ENCODE assay signal across 8 cellular contexts in the genomic region with DNA sequence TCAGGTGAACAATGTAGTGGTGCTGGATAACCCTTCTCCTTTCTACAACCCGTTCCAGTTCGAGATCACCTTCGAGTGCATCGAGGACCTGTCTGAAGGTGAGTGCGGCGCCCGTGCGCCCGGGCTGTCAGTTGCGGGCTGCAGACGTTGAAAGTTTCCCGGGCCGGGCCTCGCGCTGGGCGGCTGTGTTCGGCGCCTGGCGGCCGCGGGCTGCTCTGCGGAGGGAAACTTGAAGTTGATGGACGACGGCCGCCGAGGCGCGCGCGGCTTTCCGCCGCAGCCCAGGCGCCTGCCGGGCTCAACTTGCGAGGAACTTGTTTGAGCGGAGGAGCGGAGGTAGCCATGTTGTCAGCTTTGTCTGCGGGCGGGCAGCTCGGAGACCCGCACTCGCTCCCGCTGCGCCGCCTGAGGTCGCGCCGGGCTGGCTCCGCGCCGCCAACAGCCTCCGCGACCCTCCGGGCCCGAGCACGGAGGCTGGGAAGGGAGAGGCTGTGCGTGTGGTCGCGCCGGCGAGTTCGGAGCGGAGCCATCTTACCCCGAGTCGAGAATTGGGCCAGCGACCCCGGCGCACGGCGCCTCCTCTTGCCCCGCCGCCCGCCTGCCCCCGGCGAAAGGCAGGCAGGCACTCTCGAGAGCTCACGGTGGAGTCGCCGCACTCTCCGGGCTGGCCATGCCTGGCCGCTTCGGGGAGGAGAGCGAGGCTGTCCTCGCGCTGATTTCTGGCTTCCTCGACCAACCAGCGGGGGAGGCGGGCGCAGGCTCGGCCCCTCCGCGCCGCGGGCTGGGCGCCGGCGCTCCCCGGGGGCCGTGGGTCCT. TPM values are rescaled to one million over a fixed set of nuclear protein-coding genes. Genes with fewer than 3 reads are reported as not detected.
DNase-seq lines count a peak whose midpoint lies in the region; ATAC-seq, FAIRE-seq and TF ChIP-seq lines count a peak whose summit lies in the region.

No MANE protein-coding gene starts in this region.

- H3K23ac ChIP-seq in IMR-90 (ENCODE audit: low read depth, low read length): peak overlapping the region; percentile 69

- 0 out of 2 replicates have a peak overlapping the region, but pooled peaks have one; percentile 11 for H4K5ac ChIP-seq in IMR-90 (ENCODE audit: low read depth, low read length)

- peaks cover 6% of the 10 kb centered on the region for H3K36me3 Mint-ChIP-seq in astrocyte (ENCODE audit: low read depth, unreplicated experiment)

- peaks cover 3% of the 10 kb centered on the region; the same call in 1 of the 2 replicates for H3K36me3 ChIP-seq in IMR-90 (ENCODE audit: control insufficient read depth, insufficient read depth, low read length)
- peaks cover 8% of the 10 kb centered on the region for H3K36me3 ChIP-seq in astrocyte (ENCODE audit: insufficient read depth, low read length)

- H3K79me1 ChIP-seq in IMR-90 (ENCODE audit: low read depth in 1 of 2, low read length in 2 of 2): peaks cover 25 to 51% of the 10 kb centered on the region in 2 experiments

- no peaks in the 10 kb centered on the region for H3K27me3 Mint-ChIP-seq in astrocyte (ENCODE audit: low read depth, unreplicated experiment)

- peaks cover 5% of the 10 kb centered on the region; the same call in 1 of the 2 replicates for H3K9me1 ChIP-seq in IMR-90 (ENCODE audit: insufficient read depth, low read length)

- H2BK20ac ChIP-seq in IMR-90 (ENCODE audit: low read depth, low read length): no peak overlapping the region

- H4K8ac ChIP-seq in IMR-90 (ENCODE audit: low read depth in 2 of 2, low read length in 2 of 2): peak overlapping the region in 1 of 2 experiments; percentile 48; a peak in 1 of 4 replicates

- no peak overlapping the region for H2AK5ac ChIP-seq in IMR-90 (ENCODE audit: low read depth, low read length)

- WGBS in IMR-90 (ENCODE audit: extremely low coverage in 2 of 2, insufficient read length in 1 of 2), 2 experiments: 0% methylated on average over 48 of the region's 99 CpGs; no CpG with 5 or more reads in 1 of the 2 experiments

- no peaks in the 10 kb centered on the region for H3K9me3 ChIP-seq in IMR-90 (ENCODE audit: control insufficient read depth, insufficient read depth, low read length)
- no peaks in the 10 kb centered on the region for H3K9me3 ChIP-seq in astrocyte (ENCODE audit: insufficient read depth, low read depth, low read length)

- peak overlapping the region; percentile 97 for H3K4me3 Mint-ChIP-seq in astrocyte (ENCODE audit: unreplicated experiment)

- H3K4me1 ChIP-seq in IMR-90 (ENCODE audit: control insufficient read depth, insufficient read depth, low read length): peaks cover 2% of the 10 kb centered on the region; the same call in 1 of the 2 replicates
- peaks cover 10% of the 10 kb centered on the region for H3K4me1 ChIP-seq in astrocyte (ENCODE audit: insufficient read depth, low read length)

- FAIRE-seq in astrocyte (lab: Jason Lieb, UNC): no peak

- no peaks in the 10 kb centered on the region for H4K20me1 ChIP-seq in IMR-90 (ENCODE audit: insufficient read depth, low read length)
- peaks cover under 1% of the 10 kb centered on the region for H4K20me1 ChIP-seq in astrocyte (ENCODE audit: insufficient read depth, low read length)

- in situ Hi-C loops in IMR-90 (cut with MboI; ENCODE audit: low sequenced_read_pairs): no loop called here

- H2BK5ac ChIP-seq in IMR-90 (ENCODE audit: low read depth, low read length, poor library complexity, severe bottlenecking): peak overlapping the region; percentile 81

- no peak for TF ChIP-seq RAD21 in IMR-90 (IDR thresholded peaks at IDR 0.05; ENCODE audit: low read length)

- dilution Hi-C loops in IMR-90 (cut with HindIII; ENCODE audit: low sequenced_read_pairs, unreplicated experiment): no loop called here

- peak overlapping the region; percentile 97 for H3K27ac Mint-ChIP-seq in astrocyte (ENCODE audit: unreplicated experiment)

- TF ChIP-seq POLR2A in IMR-90 (IDR thresholded peaks at IDR 0.05; ENCODE audit: low read depth, low read length): 0 out of 2 replicates have a peak, but pooled peaks have one; percentile 38

- ATAC-seq in GM21529 (IDR thresholded peaks at IDR 0.05; ENCODE audit: unreplicated experiment): peak; percentile 30
- peak; percentile 70 for ATAC-seq in IMR-90 (ENCODE audit: low read depth)
- peak; percentile 69 for ATAC-seq in sciatic nerve

- H3K9me3 Mint-ChIP-seq in astrocyte (ENCODE audit: unreplicated experiment): no peaks in the 10 kb centered on the region

- H4K91ac ChIP-seq in IMR-90 (ENCODE audit: insufficient read depth, low read depth, low read length): no peak overlapping the region; the same call in 1 of the 2 replicates

- H3K9ac ChIP-seq in IMR-90 (ENCODE audit: low read depth, low read length) (peak overlapping the region; percentile 82), astrocyte (ENCODE audit: low read length) (peak overlapping the region; percentile 94)

- H3K79me2 ChIP-seq in astrocyte (ENCODE audit: insufficient read depth, low read length): peaks cover 85% of the 10 kb centered on the region

- DNase-seq in EL (peak; percentile 64), IMR-90 (peak; percentile 66), T-helper 2 cell (peak; percentile 33 to 80 (median 50)), astrocyte (ENCODE audit: low read depth) (peak; percentile 47), hippocampal formation (lab: John Stamatoyannopoulos, UW) (peak; percentile 28 to 62), sciatic nerve (ENCODE audit: low spot score) (peak; percentile 81), NCI-H446 treated with DMSO at 0.1 percent for 48 hours (lab: John Stamatoyannopoulos, UW) (no peak)

- H2BK120ac ChIP-seq in IMR-90 (ENCODE audit: low read depth, low read length): no peak overlapping the region

- peak overlapping the region; percentile 82 for H2AK9ac ChIP-seq in IMR-90 (replicated peaks; ENCODE audit: low read depth, low read length, poor library complexity)

- H3K14ac ChIP-seq in IMR-90 (replicated peaks; ENCODE audit: low read depth, low read length): peak overlapping the region; percentile 80

- H3K4me2 ChIP-seq in IMR-90 (ENCODE audit: low read depth, low read length) (peak overlapping the region; percentile 58), astrocyte (ENCODE audit: low read length) (peak overlapping the region; percentile 92)

- H2BK15ac ChIP-seq in IMR-90 (ENCODE audit: low read depth, low read length): no peak overlapping the region

- peak overlapping the region; percentile 74 for H3K27ac ChIP-seq in IMR-90 (ENCODE audit: insufficient read depth, low read length)
- peak overlapping the region; percentile 93 for H3K27ac ChIP-seq in astrocyte (ENCODE audit: low read depth, low read length)

- no TSS peak for BruUV-seq in IMR-90 (replicated peaks; lab: Mats Ljungman, UMichigan)

- H3K18ac ChIP-seq in IMR-90 (ENCODE audit: low read depth, low read length): no peak overlapping the region

- H3K4ac ChIP-seq in IMR-90 (ENCODE audit: low read depth, low read length): peak overlapping the region; percentile 60

- peak overlapping the region; percentile 79 for H3K4me3 ChIP-seq in IMR-90 (ENCODE audit: insufficient read depth, low read depth, low read length)
- peak overlapping the region; percentile 91 for H3K4me3 ChIP-seq in astrocyte (ENCODE audit: insufficient read depth, low read depth, low read length)

- H2AFZ ChIP-seq in IMR-90 (replicated peaks; ENCODE audit: low read length, poor library complexity): peak overlapping the region; percentile 87
- peak overlapping the region; percentile 36 for H2AFZ ChIP-seq in astrocyte (ENCODE audit: low read depth, low read length)

- CTCF ChIA-PET in IMR-90 (lab: Yijun Ruan, JAX): interaction anchor here (0.5 kb wide), 1 partner anchor 503 kb away, joined by 3 read pairs; no protein-coding TSS in a partner anchor

- POLR2A ChIA-PET in IMR-90 (lab: Charles Lee; ENCODE audit: unreplicated experiment): no interaction called here

- TF ChIP-seq CTCF in IMR-90 (conservative IDR thresholded peaks at IDR 0.05; ENCODE audit: low read depth, low read length) (0 out of 2 replicates have a peak, but pooled peaks have one; percentile 0), astrocyte (IDR thresholded peaks at IDR 0.05; ENCODE audit: insufficient read depth, low read depth, low read length) (no peak)

- H3K4me1 Mint-ChIP-seq in astrocyte (ENCODE audit: low read depth, unreplicated experiment): peaks cover 29% of the 10 kb centered on the region

- H3K27me3 ChIP-seq in IMR-90 (ENCODE audit: control insufficient read depth, insufficient read depth, low read length) (no peaks in the 10 kb centered on the region), astrocyte (ENCODE audit: insufficient read depth, low read length) (no peaks in the 10 kb centered on the region)

- peak overlapping the region; percentile 79; the same call in 1 of the 2 replicates for H3K56ac ChIP-seq in IMR-90 (ENCODE audit: extremely low read depth, insufficient read depth, low read length)

- intact Hi-C loops in IMR-90 (cut with micrococcal nuclease): loop anchor here (1.0 to 10.0 kb wide), 6 partner anchors 41 to 612 kb away; a partner anchor contains a TSS
- intact Hi-C loops in sciatic nerve (cut with DNase I): no loop called here

TF ChIP-seq in IMR-90, 13 proteins besides CTCF, POLR2A, EP300 and RAD21 (continues in another document):
- 0 out of 2 replicates have a peak, but pooled peaks have one; percentile 40 for TF ChIP-seq CHD1 (IDR thresholded peaks at IDR 0.05; ENCODE audit: low read depth, low read length)
- TF ChIP-seq MAZ (IDR thresholded peaks at IDR 0.05; ENCODE audit: borderline replicate concordance, low read depth, low read length): peak; percentile 67; the same call in 1 of the 2 replicates
- TF ChIP-seq, protein P1, sequence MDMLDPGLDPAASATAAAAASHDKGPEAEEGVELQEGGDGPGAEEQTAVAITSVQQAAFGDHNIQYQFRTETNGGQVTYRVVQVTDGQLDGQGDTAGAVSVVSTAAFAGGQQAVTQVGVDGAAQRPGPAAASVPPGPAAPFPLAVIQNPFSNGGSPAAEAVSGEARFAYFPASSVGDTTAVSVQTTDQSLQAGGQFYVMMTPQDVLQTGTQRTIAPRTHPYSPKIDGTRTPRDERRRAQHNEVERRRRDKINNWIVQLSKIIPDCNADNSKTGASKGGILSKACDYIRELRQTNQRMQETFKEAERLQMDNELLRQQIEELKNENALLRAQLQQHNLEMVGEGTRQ (IDR thresholded peaks at IDR 0.05; ENCODE audit: low read depth, low read length): 0 out of 2 replicates have a peak, but pooled peaks have one; percentile 3
- TF ChIP-seq BHLHE40 (IDR thresholded peaks at IDR 0.05; ENCODE audit: low read depth, low read length): no peak
- no peak for TF ChIP-seq MAFK (IDR thresholded peaks at IDR 0.05; ENCODE audit: low read depth, low read length)
- TF ChIP-seq SMC3 (IDR thresholded peaks at IDR 0.05; ENCODE audit: low read depth, low read length): no peak

RNA-seq across cellular contexts. Expression of a gene that starts 0.7 kb away (rescaled TPM):
- total RNA-seq in IMR-90 (2012; rRNA removed) (11.1 and 24.4 TPM in 2 replicates), astrocyte (35.7 and 36.4 TPM in 2 replicates), sciatic nerve (15.9 TPM)
- 7.2 and 10.1 TPM in 2 replicates for polyA plus RNA-seq in IMR-90 (2012; rRNA removed)
- polyA plus RNA-seq in IMR-90 (2012; cell fraction: cytosol; rRNA removed): 3.5 and 5.2 TPM in 2 replicates
- polyA plus RNA-seq in IMR-90 (2012; cell fraction: nucleus; rRNA removed; ENCODE audit: low replicate concordance): 1.7 and 6.5 TPM in 2 replicates

RNA-seq across cellular contexts. Expression of a gene that starts 40.3 kb away (rescaled TPM):
- total RNA-seq in IMR-90 (2012; rRNA removed): 7.2 and 7.8 TPM in 2 replicates
- 3.2 and 3.5 TPM in 2 replicates for polyA plus RNA-seq in IMR-90 (2012; rRNA removed)
- polyA plus RNA-seq in IMR-90 (2012; cell fraction: cytosol; rRNA removed): 0.86 and 2.0 TPM in 2 replicates
- 1.2 and 4.7 TPM in 2 replicates for polyA plus RNA-seq in IMR-90 (2012; cell fraction: nucleus; rRNA removed; ENCODE audit: low replicate concordance)
- 9.2 and 10.1 TPM in 2 replicates for total RNA-seq in astrocyte
- 20.9 TPM for total RNA-seq in sciatic nerve
